In the genomic region with DNA sequence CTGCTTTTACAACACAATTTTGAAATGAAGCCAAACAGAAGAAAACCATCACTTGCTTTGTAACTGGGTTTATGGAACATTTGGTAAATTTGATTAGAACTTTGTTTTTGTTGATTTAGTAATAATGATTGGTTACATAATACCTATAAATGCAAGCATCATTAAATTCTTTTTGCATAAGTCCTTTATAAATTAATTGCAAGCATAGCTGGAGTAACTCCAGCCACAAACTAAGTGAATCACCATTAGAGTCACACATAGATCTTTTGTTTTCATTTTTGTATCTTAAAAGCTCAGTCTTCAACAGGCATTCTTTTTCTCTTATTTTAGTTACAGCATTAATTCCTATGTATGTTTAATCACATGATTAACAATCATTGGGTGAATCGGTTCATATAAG, we compare ENCODE assay signal across 24 cellular contexts. TPM values are rescaled to one million over a fixed set of nuclear protein-coding genes. Genes with fewer than 3 reads are reported as not detected.
DNase-seq lines count a peak whose midpoint lies in the region; ATAC-seq and TF ChIP-seq lines count a peak whose summit lies in the region.
"Had no signal": no experiment of that assay in that cellular context is flagged by ENCODE, and none has a peak within 500 bp of the region (broad histone marks: within the 10 kb centered on the region; RNA-seq: fewer than 3 reads in every experiment).

No MANE protein-coding gene starts in this region.

- H3K27ac ChIP-seq in HEK293 (ENCODE audit: extremely low read depth, low read depth, low read length) (no peak overlapping the region), mesenchymal stem cell (ENCODE audit: low read length, poor library complexity, severe bottlenecking) (no peak overlapping the region), SJCRH30 (no peak overlapping the region)
- H3K27ac ChIP-seq: heart left ventricle, SK-N-MC had no signal

- no peak overlapping the region for H2AK5ac ChIP-seq in mesenchymal stem cell (ENCODE audit: low read length, severe bottlenecking)

- no peaks in the 10 kb centered on the region for H3K27me3 ChIP-seq in mesenchymal stem cell (ENCODE audit: control insufficient read depth in 1 of 2, insufficient read depth in 1 of 2, low read length in 2 of 2)
- H3K27me3 ChIP-seq in SJCRH30 = no peaks in the 10 kb centered on the region
- H3K27me3 ChIP-seq: heart left ventricle had no signal

- no peak overlapping the region for H3K4me3 ChIP-seq in AG10803 (ENCODE audit: low read length)
- no peak overlapping the region for H3K4me3 ChIP-seq in HEK293 (ENCODE audit: low read depth, low read length)
- H3K4me3 ChIP-seq in choroid plexus epithelial cell (ENCODE audit: low read depth, low read length) = no peak overlapping the region
- no peak overlapping the region for H3K4me3 ChIP-seq in mesenchymal stem cell (ENCODE audit: insufficient read depth in 1 of 2, low read depth in 1 of 2, low read length in 2 of 2)
- H3K4me3 ChIP-seq in SJCRH30 = no peak overlapping the region
- H3K4me3 ChIP-seq: heart left ventricle, SK-N-MC had no signal

- no peak overlapping the region for H3K4ac ChIP-seq in mesenchymal stem cell (ENCODE audit: low read depth in 1 of 2, low read length in 2 of 2)

- no CpG with 5 or more reads among the region's 1 CpG for WGBS in mesenchymal stem cell

- DNase-seq in AG10803 (ENCODE audit: low read depth) (peak; percentile 64), choroid plexus epithelial cell (ENCODE audit: low read depth) (peak; percentile 14), mesenchymal stem cell (no peak), SJCRH30 (no peak), GF-D8 (lab: John Stamatoyannopoulos, UW) (no peak), GOT3 (lab: John Stamatoyannopoulos, UW) (no peak)
- DNase-seq: ACHN; activated CD4-positive, alpha-beta T cell treated with anti-CD3 and anti-CD28 coated beads for 4 hours; activated naive CD4-positive, alpha-beta T cell treated with anti-CD3 and anti-CD28 coated beads for 36 hours; activated T-cell treated with anti-CD3 and anti-CD28 coated beads, Interleukin-2, amount 50 U/mL, for 4 hours; amniotic stem cell; endodermal cell; heart left ventricle; naive B cell; NCI-H1048; NCI-H187; NCI-H526 treated with DMSO at 0.1 percent for 48 hours; RPMI8226; stimulated activated CD4-positive, alpha-beta T cell treated with anti-CD3 and anti-CD28 coated beads, Interleukin-12 subunit alpha, Interleukin-12 subunit beta, amount 100 ng/mL, for 4 hours; stimulated activated CD4-positive, alpha-beta T cell treated with anti-CD3 and anti-CD28 coated beads, Interleukin-4, amount 100 ng/mL, for 24 hours; stimulated activated naive B cell treated with anti-CD40 and anti-IgM and Interleukin-4, amounts not matched to agents 10 μg/mL and 1 μg/mL and 100 μg/mL, for 72 hours had no signal

- H2AFZ ChIP-seq in mesenchymal stem cell (ENCODE audit: low read depth, low read length) = no peak overlapping the region

- H3K9me3 ChIP-seq in HEK293 (ENCODE audit: control insufficient read depth, insufficient read depth, low read depth, low read length) (no peaks in the 10 kb centered on the region), mesenchymal stem cell (ENCODE audit: control insufficient read depth, low read length) (no peaks in the 10 kb centered on the region), SJCRH30 (replicated peaks) (no peaks in the 10 kb centered on the region)
- H3K9me3 ChIP-seq: heart left ventricle had no signal

- H4K91ac ChIP-seq in mesenchymal stem cell (ENCODE audit: low read length) = no peak overlapping the region

- H2BK15ac ChIP-seq in mesenchymal stem cell (ENCODE audit: low read depth, poor library complexity, severe bottlenecking) = no peak overlapping the region

- H3K4me1 ChIP-seq in HEK293 (ENCODE audit: control insufficient read depth, insufficient read depth, low read length) (0 out of 2 replicates have a peak, but pooled peaks cover 2% of the 10 kb centered on the region), mesenchymal stem cell (ENCODE audit: control insufficient read depth, insufficient read depth, low read depth, low read length) (no peaks in the 10 kb centered on the region), SJCRH30 (no peaks in the 10 kb centered on the region)

- no peak overlapping the region for H3K4me2 ChIP-seq in mesenchymal stem cell (ENCODE audit: low read length, poor library complexity, severe bottlenecking)

- peaks cover 2% of the 10 kb centered on the region for H3K79me1 ChIP-seq in mesenchymal stem cell (replicated peaks; ENCODE audit: low read length, poor library complexity, severe bottlenecking)

- H3K9ac ChIP-seq in mesenchymal stem cell (ENCODE audit: low read length) = peak overlapping the region; percentile 12

- H4K8ac ChIP-seq in mesenchymal stem cell (ENCODE audit: low read length) = no peak overlapping the region

- CTCF ChIA-PET in HEK293 (lab: Yijun Ruan, JAX) = interaction anchor here (0.7 to 2.8 kb wide), 3 partner anchors 25 to 228 kb away, joined by 3 to 18 read pairs (median 3); no protein-coding TSS in a partner anchor

- H2BK12ac ChIP-seq in mesenchymal stem cell (ENCODE audit: low read length in 2 of 2) = no peak overlapping the region

- no peak overlapping the region for H3K23ac ChIP-seq in mesenchymal stem cell (ENCODE audit: low read length in 2 of 2)

- H2BK120ac ChIP-seq in mesenchymal stem cell (ENCODE audit: low read depth, low read length) = no peak overlapping the region

- POLR2A ChIA-PET in HEK293 (lab: Yijun Ruan, JAX) = interaction anchor here (0.7 kb wide), 1 partner anchor 58 kb away, joined by 4 read pairs; no protein-coding TSS in a partner anchor

- no peak for TF ChIP-seq CTCF in AG10803 (conservative IDR thresholded peaks at IDR 0.05; ENCODE audit: low read length)
- TF ChIP-seq CTCF in HEK293 (tag by site-specific recombination; IDR thresholded peaks at IDR 0.05) = no peak
- TF ChIP-seq CTCF in choroid plexus epithelial cell (conservative IDR thresholded peaks at IDR 0.05; ENCODE audit: low read depth, low read length) = no peak

- ATAC-seq in GM21723 (IDR thresholded peaks at IDR 0.05; ENCODE audit: unreplicated experiment) = no peak
- ATAC-seq: activated T-cell treated with anti-CD3 and anti-CD28 coated beads, Interleukin-2, amount 50 U/mL, for 4 hours; heart left ventricle; stimulated activated naive B cell treated with anti-CD40 and anti-IgM and Interleukin-4, amounts not matched to agents 10 μg/mL and 1 μg/mL and 100 μg/mL, for 72 hours had no signal

- no peak overlapping the region for H2BK5ac ChIP-seq in mesenchymal stem cell (ENCODE audit: low read depth, low read length, poor library complexity, severe bottlenecking)

- H3K14ac ChIP-seq in mesenchymal stem cell (ENCODE audit: low read length in 2 of 2) = no peak overlapping the region

- H3K36me3 ChIP-seq in HEK293 (ENCODE audit: control insufficient read depth in 2 of 2, insufficient read depth in 1 of 2, low read length in 2 of 2) = no peaks in the 10 kb centered on the region
- no peaks in the 10 kb centered on the region for H3K36me3 ChIP-seq in mesenchymal stem cell (ENCODE audit: control insufficient read depth in 1 of 2, insufficient read depth in 2 of 2, low read depth in 1 of 2, low read length in 2 of 2)
- H3K36me3 ChIP-seq in SJCRH30 = no peaks in the 10 kb centered on the region; the same call in 1 of the 2 replicates
- H3K36me3 ChIP-seq: heart left ventricle had no signal

- no peak overlapping the region for H3K18ac ChIP-seq in mesenchymal stem cell (ENCODE audit: low read depth in 1 of 2, low read length in 2 of 2)

TF ChIP-seq in HEK293, 187 proteins besides CTCF, POLR2A, EP300 and RAD21:
- TF ChIP-seq ZNF112 (tag by site-specific recombination; IDR thresholded peaks at IDR 0.05) = no peak
- TF ChIP-seq, protein P1, sequence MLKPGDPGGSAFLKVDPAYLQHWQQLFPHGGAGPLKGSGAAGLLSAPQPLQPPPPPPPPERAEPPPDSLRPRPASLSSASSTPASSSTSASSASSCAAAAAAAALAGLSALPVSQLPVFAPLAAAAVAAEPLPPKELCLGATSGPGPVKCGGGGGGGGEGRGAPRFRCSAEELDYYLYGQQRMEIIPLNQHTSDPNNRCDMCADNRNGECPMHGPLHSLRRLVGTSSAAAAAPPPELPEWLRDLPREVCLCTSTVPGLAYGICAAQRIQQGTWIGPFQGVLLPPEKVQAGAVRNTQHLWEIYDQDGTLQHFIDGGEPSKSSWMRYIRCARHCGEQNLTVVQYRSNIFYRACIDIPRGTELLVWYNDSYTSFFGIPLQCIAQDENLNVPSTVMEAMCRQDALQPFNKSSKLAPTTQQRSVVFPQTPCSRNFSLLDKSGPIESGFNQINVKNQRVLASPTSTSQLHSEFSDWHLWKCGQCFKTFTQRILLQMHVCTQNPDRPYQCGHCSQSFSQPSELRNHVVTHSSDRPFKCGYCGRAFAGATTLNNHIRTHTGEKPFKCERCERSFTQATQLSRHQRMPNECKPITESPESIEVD (tag by site-specific recombination; IDR thresholded peaks at IDR 0.05) = peak; percentile 25; the same call in 1 of the 2 replicates

RNA-seq across cellular contexts. Expression of a gene that starts 33.6 kb away (rescaled TPM):
- 49.4 TPM for polyA plus RNA-seq in mesenchymal stem cell (2013, experiment 1 of 2)
- 49.2 TPM for polyA plus RNA-seq in mesenchymal stem cell (2013, experiment 2 of 2)
- total RNA-seq in SJCRH30 (2014; rRNA removed; shearing (Covaris generic)) = 57.6 and 61.9 TPM in 2 replicates

RNA-seq across cellular contexts. Expression of a gene that starts 57.4 kb away (rescaled TPM):
- 32.5 TPM for polyA plus RNA-seq in mesenchymal stem cell (2013, experiment 1 of 2)
- 32.4 TPM for polyA plus RNA-seq in mesenchymal stem cell (2013, experiment 2 of 2)
- total RNA-seq in SJCRH30 (2014; rRNA removed; shearing (Covaris generic)) = 43.7 and 51.0 TPM in 2 replicates

RNA-seq across cellular contexts. Expression of a gene that starts 59.5 kb away (rescaled TPM):
- 10.8 TPM for polyA plus RNA-seq in mesenchymal stem cell (2013, experiment 1 of 2)
- 10.7 TPM for polyA plus RNA-seq in mesenchymal stem cell (2013, experiment 2 of 2)
- 12.3 and 13.4 TPM in 2 replicates for total RNA-seq in SJCRH30 (2014; rRNA removed; shearing (Covaris generic))

Comparison
In these comparisons a context has a peak if more than half of its experiments do, and no peak if none do; other contexts are left out.
1. DNase-seq: peak in AG10803 (single experiment) and choroid plexus epithelial cell (single experiment); none in mesenchymal stem cell (single experiment), SJCRH30 (0 of 2), GF-D8 (single experiment) and GOT3 (single experiment).